21 cellular contexts compared by ENCODE assay signal in the genomic region with DNA sequence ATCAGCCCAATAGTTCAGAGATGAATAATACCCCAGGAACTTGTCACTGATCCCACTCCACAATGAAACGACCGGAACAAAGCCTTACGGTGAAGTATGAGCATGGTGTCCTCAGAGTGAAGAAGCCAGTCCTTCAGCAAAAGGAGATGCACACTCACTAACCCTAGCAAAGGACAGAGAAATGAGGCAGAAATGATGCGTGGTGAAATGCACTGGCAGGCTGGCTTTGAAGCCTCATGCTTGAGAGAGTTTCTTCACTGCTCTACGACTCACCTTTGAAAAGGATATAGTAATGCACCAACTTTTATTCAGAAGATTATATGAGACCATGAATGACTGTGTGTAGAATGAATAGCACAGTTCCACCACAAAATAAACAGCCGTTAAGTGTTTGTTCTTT.
DNase-seq lines count a peak whose midpoint lies in the region; ATAC-seq and TF ChIP-seq lines count a peak whose summit lies in the region.
"Had no signal": no experiment of that assay in that cellular context is flagged by ENCODE, and none has a peak within 500 bp of the region (broad histone marks: within the 10 kb centered on the region; RNA-seq: fewer than 3 reads in every experiment).

No MANE protein-coding gene starts in this region.

- intact Hi-C loops in activated T-helper 2 cell treated with anti-CD3 and anti-CD28 coated beads, Interferon-gamma antibody, Interleukin-2, Interleukin-4, amounts not matched to agents 10 μg/mL and 5 μg/mL and 100 μg/mL, durations not matched to agents 14 hours and 24 hours and 36 hours (cut with micrococcal nuclease): loop anchor here (2.0 kb wide), 1 partner anchor 43 kb away; no protein-coding TSS in a partner anchor

- no peak for ATAC-seq in GM21515 (IDR thresholded peaks at IDR 0.05; ENCODE audit: unreplicated experiment)
- ATAC-seq: A549, GM12878, K562, Panc1, T-helper 17 cell had no signal

- no peaks in the 10 kb centered on the region for H3K27me3 ChIP-seq in GM23248 (replicated peaks; ENCODE audit: insufficient read depth)
- H3K27me3 ChIP-seq: SJSA1 had no signal

- H3K9ac ChIP-seq in GM23248: no peak overlapping the region

- no peaks in the 10 kb centered on the region for H3K79me2 ChIP-seq in GM23248 (ENCODE audit: insufficient read depth)

- peaks cover 9% of the 10 kb centered on the region for H3K4me1 ChIP-seq in GM23248 (ENCODE audit: insufficient read depth)
- H3K4me1 ChIP-seq: A549, HAP-1, SJSA1 had no signal

- no peak overlapping the region for H3K4me3 ChIP-seq in GM23248
- H3K4me3 ChIP-seq in foreskin fibroblast (ENCODE audit: low read depth in 1 of 2, low read length in 2 of 2): no peak overlapping the region
- H3K4me3 ChIP-seq: A549, GM12878, HAP-1, K562, SJSA1 had no signal

- no peaks in the 10 kb centered on the region for H3K9me2 ChIP-seq in GM23248 (ENCODE audit: insufficient read depth)

- no peaks in the 10 kb centered on the region for H3K9me3 Mint-ChIP-seq in activated T-helper 2 cell treated with anti-CD3 and anti-CD28 coated beads, Interferon-gamma antibody, Interleukin-2, Interleukin-4, amounts not matched to agents 10 μg/mL and 5 μg/mL and 100 μg/mL, durations not matched to agents 14 hours and 24 hours and 36 hours

- WGBS in GM23248 (ENCODE audit: low coverage in 1 of 2, low lambda C conversion rate in 2 of 2, missing lambda C conversion rate in 2 of 2), 2 experiments: 46 to 49% methylated on average over 6 of the region's 6 CpGs

- no peak overlapping the region for H3K27ac Mint-ChIP-seq in activated T-helper 2 cell treated with anti-CD3 and anti-CD28 coated beads, Interferon-gamma antibody, Interleukin-2, Interleukin-4, amounts not matched to agents 10 μg/mL and 5 μg/mL and 100 μg/mL, durations not matched to agents 14 hours and 24 hours and 36 hours
- H3K27ac Mint-ChIP-seq: T-helper 17 cell had no signal

- no peaks in the 10 kb centered on the region for H3K9me3 ChIP-seq in GM23248 (ENCODE audit: low read depth)
- H3K9me3 ChIP-seq: A549, HAP-1, SJSA1 had no signal

- in situ Hi-C loops in GM23248 (cut with MboI): no loop called here

- H3K27me3 Mint-ChIP-seq in activated T-helper 2 cell treated with anti-CD3 and anti-CD28 coated beads, Interferon-gamma antibody, Interleukin-2, Interleukin-4, amounts not matched to agents 10 μg/mL and 5 μg/mL and 100 μg/mL, durations not matched to agents 14 hours and 24 hours and 36 hours (ENCODE audit: low read depth): no peaks in the 10 kb centered on the region

- H3F3A ChIP-seq in GM23248 (ENCODE audit: insufficient read depth): peaks cover 7% of the 10 kb centered on the region; the same call in 1 of the 2 replicates

- DNase-seq in DMS53 (lab: John Stamatoyannopoulos, UW): peak; percentile 69
- DNase-seq in GM23248: peak; percentile 75
- peak; percentile 2 for DNase-seq in NCI-H226
- peak; percentile 41 to 61 for DNase-seq in foreskin fibroblast
- DNase-seq in activated T-helper 2 cell treated with anti-CD3 and anti-CD28 coated beads, Interferon-gamma antibody, Interleukin-2, Interleukin-4, amounts not matched to agents 10 μg/mL and 5 μg/mL and 100 μg/mL, durations not matched to agents 14 hours and 24 hours and 36 hours (ENCODE audit: low spot score): no peak
- no peak for DNase-seq in NCI-H1436 treated with DMSO at 0.1 percent for 48 hours (lab: John Stamatoyannopoulos, UW)
- DNase-seq in HPDE6-E6E7 (ENCODE audit: extremely low spot score): no peak
- DNase-seq: DMS79 treated with DMSO at 0.1 percent for 48 hours, GF-D8, NCI-H187, NCI-H2171, NCI-H446, T-helper 17 cell had no signal

- no peaks in the 10 kb centered on the region for H3K36me3 Mint-ChIP-seq in activated T-helper 2 cell treated with anti-CD3 and anti-CD28 coated beads, Interferon-gamma antibody, Interleukin-2, Interleukin-4, amounts not matched to agents 10 μg/mL and 5 μg/mL and 100 μg/mL, durations not matched to agents 14 hours and 24 hours and 36 hours (ENCODE audit: low read depth)

- no peak overlapping the region for H3K4me3 Mint-ChIP-seq in activated T-helper 2 cell treated with anti-CD3 and anti-CD28 coated beads, Interferon-gamma antibody, Interleukin-2, Interleukin-4, amounts not matched to agents 10 μg/mL and 5 μg/mL and 100 μg/mL, durations not matched to agents 14 hours and 24 hours and 36 hours (ENCODE audit: low read depth)
- H3K4me3 Mint-ChIP-seq: T-helper 17 cell had no signal

- H3K4me1 Mint-ChIP-seq in activated T-helper 2 cell treated with anti-CD3 and anti-CD28 coated beads, Interferon-gamma antibody, Interleukin-2, Interleukin-4, amounts not matched to agents 10 μg/mL and 5 μg/mL and 100 μg/mL, durations not matched to agents 14 hours and 24 hours and 36 hours (ENCODE audit: low read depth): no peaks in the 10 kb centered on the region
- H3K4me1 Mint-ChIP-seq: T-helper 17 cell had no signal

- no peak overlapping the region for H3K27ac ChIP-seq in GM23248
- H3K27ac ChIP-seq: A549, C4-2B, SJSA1 had no signal

- H4K20me1 ChIP-seq in GM23248 (ENCODE audit: insufficient read depth): no peaks in the 10 kb centered on the region

- no peaks in the 10 kb centered on the region for H3K36me3 ChIP-seq in GM23248 (ENCODE audit: low read depth)
- H3K36me3 ChIP-seq: HAP-1, SJSA1 had no signal

- H3K4me2 ChIP-seq in GM23248 (ENCODE audit: unreplicated experiment): no peak overlapping the region
- H3K4me2 ChIP-seq: A549 had no signal

- TF ChIP-seq CTCF in foreskin fibroblast (IDR thresholded peaks at IDR 0.05; ENCODE audit: low read depth, low read length): no peak

- H2AFZ ChIP-seq in GM23248: no peak overlapping the region

Comparison
In these comparisons a context has a peak if more than half of its experiments do, and no peak if none do; other contexts are left out.
1. DNase-seq: peak in DMS53 (single experiment), GM23248 (single experiment), NCI-H226 (single experiment) and foreskin fibroblast (2 of 2); none in activated T-helper 2 cell treated with anti-CD3 and anti-CD28 coated beads, Interferon-gamma antibody, Interleukin-2, Interleukin-4, amounts not matched to agents 10 μg/mL and 5 μg/mL and 100 μg/mL, durations not matched to agents 14 hours and 24 hours and 36 hours (single experiment), NCI-H1436 treated with DMSO at 0.1 percent for 48 hours (single experiment) and HPDE6-E6E7 (single experiment).